In genomic region chr2:58032016-58032750, GRCh38 we compare ENCODE assay signal across 10 cellular contexts. TPM values are rescaled to one million over a fixed set of nuclear protein-coding genes. Genes with fewer than 3 reads are reported as not detected.
A peak's percentile ranks its signal among the peaks of the same experiment; 100 is the strongest.
DNase-seq lines count a peak whose midpoint lies in the region; ATAC-seq and TF ChIP-seq lines count a peak whose summit lies in the region.
"Had no signal": no experiment of that assay in that cellular context is flagged by ENCODE, and none has a peak within 500 bp of the region (broad histone marks: within the 10 kb centered on the region; RNA-seq: fewer than 3 reads in every experiment).

No MANE protein-coding gene starts in this region.

- H3K4me3 Mint-ChIP-seq in activated B cell treated with CpG ODN at 0.5 μM for 24 hours: peak overlapping the region; percentile 16
- no peak overlapping the region for H3K4me3 Mint-ChIP-seq in activated CD4-positive, alpha-beta memory T cell treated with anti-CD3 and anti-CD28 coated beads, Interleukin-2, amount 10 ng/mL, durations not matched to agents 7 days and 5 days
- H3K4me3 Mint-ChIP-seq: activated T-cell treated with anti-CD3 and anti-CD28 coated beads, Interleukin-2, amount 50 U/mL, for 4 hours had no signal

- no peak for TF ChIP-seq CTCF in activated B cell treated with CpG ODN at 0.5 μM for 24 hours (IDR thresholded peaks at IDR 0.05)

- POLR2A ChIA-PET in activated B cell treated with CpG ODN at 0.5 μM for 24 hours (lab: Charles Lee): interaction anchor here (0.5 to 7.4 kb wide), 4 partner anchors 8 to 288 kb away, joined by 3 to 83 read pairs (median 16); partner anchors contain the start of gene VRK2
- POLR2A ChIA-PET in activated CD4-positive, alpha-beta memory T cell treated with anti-CD3 and anti-CD28 coated beads, Interleukin-2, amount 10 ng/mL, durations not matched to agents 7 days and 5 days (lab: Charles Lee): interaction anchor here (1.1 kb wide), 1 partner anchor 14 kb away, joined by 3 read pairs; no protein-coding TSS in a partner anchor

- intact Hi-C loops in activated B cell treated with CpG ODN at 0.5 μM for 24 hours (cut with micrococcal nuclease): loop anchor here (1.0 kb wide), 1 partner anchor 8 kb away; no protein-coding TSS in a partner anchor

- peak; percentile 49 for ATAC-seq in GM18508 (IDR thresholded peaks at IDR 0.05; ENCODE audit: insufficient read depth, unreplicated experiment)
- peak; percentile 72 for ATAC-seq in GM21717 (IDR thresholded peaks at IDR 0.05; ENCODE audit: unreplicated experiment)
- ATAC-seq in HG03378 (IDR thresholded peaks at IDR 0.05; ENCODE audit: unreplicated experiment): peak; percentile 60
- peak; percentile 85 for ATAC-seq in activated B cell treated with CpG ODN at 0.5 μM for 24 hours (ENCODE audit: low read depth)
- ATAC-seq: activated T-cell treated with anti-CD3 and anti-CD28 coated beads, Interleukin-2, amount 50 U/mL, for 4 hours had no signal

- peaks cover 54% of the 10 kb centered on the region for H3K4me1 Mint-ChIP-seq in activated B cell treated with CpG ODN at 0.5 μM for 24 hours
- no peaks in the 10 kb centered on the region for H3K4me1 Mint-ChIP-seq in activated CD4-positive, alpha-beta memory T cell treated with anti-CD3 and anti-CD28 coated beads, Interleukin-2, amount 10 ng/mL, durations not matched to agents 7 days and 5 days

- CTCF ChIA-PET in activated B cell treated with CpG ODN at 0.5 μM for 24 hours (lab: Charles Lee): interaction anchor here (1.4 to 2.3 kb wide), 2 partner anchors 14 to 127 kb away, joined by 3 to 7 read pairs; partner anchors contain the start of gene VRK2
- CTCF ChIA-PET in activated CD4-positive, alpha-beta memory T cell treated with anti-CD3 and anti-CD28 coated beads, Interleukin-2, amount 10 ng/mL, durations not matched to agents 7 days and 5 days (lab: Charles Lee): no interaction called here

- no peaks in the 10 kb centered on the region for H3K36me3 Mint-ChIP-seq in activated B cell treated with CpG ODN at 0.5 μM for 24 hours (ENCODE audit: low read depth)
- no peaks in the 10 kb centered on the region for H3K36me3 Mint-ChIP-seq in activated CD4-positive, alpha-beta memory T cell treated with anti-CD3 and anti-CD28 coated beads, Interleukin-2, amount 10 ng/mL, durations not matched to agents 7 days and 5 days (ENCODE audit: low read depth)

- DNase-seq in activated B cell treated with CpG ODN at 0.5 μM for 24 hours (no peak), T-helper 9 cell (no peak), NCI-H226 (no peak), NCI-H2107 treated with DMSO at 0.1 percent for 48 hours (lab: John Stamatoyannopoulos, UW; ENCODE audit: unreplicated experiment) (no peak)
- DNase-seq in activated CD4-positive, alpha-beta memory T cell treated with anti-CD3 and anti-CD28 coated beads, Interleukin-2, amount 10 ng/mL, durations not matched to agents 7 days and 5 days: no peak
- DNase-seq: activated T-cell treated with anti-CD3 and anti-CD28 coated beads, Interleukin-2, amount 50 U/mL, for 4 hours; DMS153 had no signal

- peak overlapping the region; percentile 59 for H3K27ac Mint-ChIP-seq in activated B cell treated with CpG ODN at 0.5 μM for 24 hours
- H3K27ac Mint-ChIP-seq in activated CD4-positive, alpha-beta memory T cell treated with anti-CD3 and anti-CD28 coated beads, Interleukin-2, amount 10 ng/mL, durations not matched to agents 7 days and 5 days: no peak overlapping the region

- H3K9me3 Mint-ChIP-seq in activated B cell treated with CpG ODN at 0.5 μM for 24 hours: no peaks in the 10 kb centered on the region
- no peaks in the 10 kb centered on the region for H3K9me3 Mint-ChIP-seq in activated CD4-positive, alpha-beta memory T cell treated with anti-CD3 and anti-CD28 coated beads, Interleukin-2, amount 10 ng/mL, durations not matched to agents 7 days and 5 days
- H3K9me3 Mint-ChIP-seq: activated T-cell treated with anti-CD3 and anti-CD28 coated beads, Interleukin-2, amount 50 U/mL, for 4 hours had no signal

- H3K27me3 Mint-ChIP-seq in activated B cell treated with CpG ODN at 0.5 μM for 24 hours: no peaks in the 10 kb centered on the region
- no peaks in the 10 kb centered on the region for H3K27me3 Mint-ChIP-seq in activated CD4-positive, alpha-beta memory T cell treated with anti-CD3 and anti-CD28 coated beads, Interleukin-2, amount 10 ng/mL, durations not matched to agents 7 days and 5 days

RNA-seq across cellular contexts. Expression of gene VRK2, which starts 14.4 kb away (rescaled TPM):
- 60.0 and 63.0 TPM in 2 replicates for total RNA-seq in activated B cell treated with CpG ODN at 0.5 μM for 24 hours
- 10 to 100 TPM; 24.5 to 26.6 TPM for total RNA-seq in activated CD4-positive, alpha-beta memory T cell treated with anti-CD3 and anti-CD28 coated beads, Interleukin-2, amount 10 ng/mL, durations not matched to agents 7 days and 5 days
